In the genomic region with DNA sequence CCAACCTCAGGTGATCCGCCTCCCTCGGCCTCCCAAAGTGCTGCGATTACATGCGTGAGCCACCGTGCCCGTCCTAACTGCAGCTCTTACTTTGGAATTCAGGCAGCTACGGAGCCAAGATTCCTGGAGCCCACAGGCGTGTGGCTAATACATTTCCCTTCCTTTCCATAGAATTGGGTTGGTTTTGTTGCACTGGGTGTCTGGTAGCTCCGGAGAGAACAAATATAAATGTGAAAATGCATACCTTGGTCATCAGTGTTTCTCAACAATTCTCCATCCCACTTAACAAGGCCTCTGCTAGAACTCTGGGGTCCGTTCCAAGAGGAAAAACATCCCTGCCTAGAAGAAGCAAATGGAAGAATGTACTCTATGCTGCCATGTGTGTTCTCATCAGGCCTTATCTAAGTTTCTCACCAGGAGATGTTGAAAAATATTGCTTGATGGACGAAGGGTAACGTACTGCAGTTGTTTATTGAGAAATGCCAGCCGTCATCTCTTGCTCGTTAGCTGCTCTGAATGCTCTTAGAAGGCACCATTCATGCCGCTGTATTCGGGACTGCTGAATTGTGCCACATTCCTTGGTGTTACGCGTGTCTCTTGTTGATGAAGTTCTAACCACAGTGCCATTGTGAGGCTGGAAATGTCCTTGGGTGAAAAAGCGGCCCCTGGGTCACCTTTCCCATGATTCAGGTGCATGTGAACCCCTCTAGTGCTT, we compare ENCODE assay signal across 17 cellular contexts.
"Had no signal": no experiment of that assay in that cellular context is flagged by ENCODE, and none has a peak within 500 bp of the region (broad histone marks: within the 10 kb centered on the region; RNA-seq: fewer than 3 reads in every experiment).

No MANE protein-coding gene starts in this region.

- H3K4me1 ChIP-seq: gastroesophageal sphincter, left ventricle myocardium inferior, lower lobe of right lung, psoas muscle had no signal

- DNase-seq: effector CD4-positive, alpha-beta T cell; glutamatergic neuron; immature natural killer cell; kidney; left cardiac atrium; left ventricle myocardium inferior; lower lobe of right lung; mesenchymal stem cell; midbrain; psoas muscle; small intestine; stimulated activated CD4-positive, alpha-beta T cell treated with anti-CD3 and anti-CD28 coated beads, Interleukin-12 subunit alpha, Interleukin-12 subunit beta, amount 100 ng/mL, for 4 hours; stimulated activated naive CD4-positive, alpha-beta T cell treated with Interleukin-2 at 50 U/mL for 16 hours; trophoblast cell had no signal

- H3K4me3 ChIP-seq: coronary artery, gastroesophageal sphincter, left ventricle myocardium inferior, lower lobe of right lung, psoas muscle had no signal

- ATAC-seq: gastroesophageal sphincter; left cardiac atrium; lower lobe of right lung; natural killer cell treated with Interleukin-12 subunit alpha and Interleukin-12 subunit beta and Interleukin-15 and Interleukin-18, amount 100 ng/mL, for 72 hours; psoas muscle had no signal

- H3K9me3 ChIP-seq: gastroesophageal sphincter, left ventricle myocardium inferior, lower lobe of right lung, psoas muscle had no signal

- H3K27me3 ChIP-seq: gastroesophageal sphincter had no signal

- H3K9me3 Mint-ChIP-seq: immature natural killer cell; natural killer cell treated with Interleukin-12 subunit alpha and Interleukin-12 subunit beta and Interleukin-15 and Interleukin-18, amount 100 ng/mL, for 72 hours had no signal

- H3K27ac Mint-ChIP-seq: immature natural killer cell; natural killer cell treated with Interleukin-12 subunit alpha and Interleukin-12 subunit beta and Interleukin-15 and Interleukin-18, amount 100 ng/mL, for 72 hours had no signal

- H3K27me3 Mint-ChIP-seq: natural killer cell treated with Interleukin-12 subunit alpha and Interleukin-12 subunit beta and Interleukin-15 and Interleukin-18, amount 100 ng/mL, for 72 hours had no signal

- H3K4me3 Mint-ChIP-seq: immature natural killer cell; natural killer cell treated with Interleukin-12 subunit alpha and Interleukin-12 subunit beta and Interleukin-15 and Interleukin-18, amount 100 ng/mL, for 72 hours had no signal

- H3K27ac ChIP-seq: coronary artery, gastroesophageal sphincter, left ventricle myocardium inferior, lower lobe of right lung, psoas muscle had no signal
